Comparison of ENCODE assay signal across 14 cellular contexts in genomic region chr12:130972589-130972950, GRCh38. TPM values are rescaled to one million over a fixed set of nuclear protein-coding genes. Genes with fewer than 3 reads are reported as not detected.
"Had no signal": no experiment of that assay in that cellular context is flagged by ENCODE, and none has a peak within 500 bp of the region (broad histone marks: within the 10 kb centered on the region; RNA-seq: fewer than 3 reads in every experiment).

No MANE protein-coding gene starts in this region.

- H3K27me3 ChIP-seq: brain microvascular endothelial cell, colonic mucosa, neural progenitor cell had no signal

- H2AFZ ChIP-seq: neural progenitor cell had no signal

- H3K4me2 ChIP-seq: neural progenitor cell had no signal

- DNase-seq: activated CD4-positive, alpha-beta T cell treated with anti-CD3 and anti-CD28 coated beads, Interleukin-2, amount 10 ng/mL, durations not matched to agents 7 days and 5 days; activated CD8-positive, alpha-beta T cell treated with anti-CD3 and anti-CD28 coated beads, Interleukin-2, amount 10 ng/mL, durations not matched to agents 7 days and 5 days; activated naive CD4-positive, alpha-beta T cell treated with anti-CD3 and anti-CD28 coated beads for 36 hours; activated naive CD8-positive, alpha-beta T cell treated with anti-CD3 and anti-CD28 coated beads, Interleukin-2, amount 50 U/mL, for 24 hours; activated T-cell treated with anti-CD3 and anti-CD28 coated beads, Interleukin-2, amount 50 U/mL, for 24 hours; aorta; brain microvascular endothelial cell; colonic mucosa; midbrain; naive thymus-derived CD4-positive, alpha-beta T cell; SJCRH30; T1000 had no signal

- H3K36me3 ChIP-seq: brain microvascular endothelial cell, colonic mucosa, neural progenitor cell, SJCRH30 had no signal

- ATAC-seq: activated CD8-positive, alpha-beta T cell treated with anti-CD3 and anti-CD28 coated beads, Interleukin-2, amount 10 ng/mL, durations not matched to agents 7 days and 5 days; activated naive CD8-positive, alpha-beta T cell treated with anti-CD3 and anti-CD28 coated beads, Interleukin-2, amount 50 U/mL, for 24 hours; naive thymus-derived CD4-positive, alpha-beta T cell had no signal

- H3K9me3 ChIP-seq: colonic mucosa, SJCRH30 had no signal

- H3K27ac ChIP-seq: brain microvascular endothelial cell, colonic mucosa, neural progenitor cell, SJCRH30 had no signal

- H3K4me3 ChIP-seq: colonic mucosa, neural progenitor cell, SJCRH30 had no signal

- H3K4me1 ChIP-seq: colonic mucosa, neural progenitor cell, SJCRH30 had no signal

RNA-seq across cellular contexts. Expression of gene ADGRD1, which starts 18.9 kb away (rescaled TPM):
- total RNA-seq: activated CD8-positive, alpha-beta T cell treated with anti-CD3 and anti-CD28 coated beads, Interleukin-2, amount 10 ng/mL, durations not matched to agents 7 days and 5 days; activated naive CD4-positive, alpha-beta T cell treated with anti-CD3 and anti-CD28 coated beads for 36 hours; pulmonary artery endothelial cell had no signal
- polyA plus RNA-seq: naive thymus-derived CD4-positive, alpha-beta T cell had no signal
